ENCODE assay signal across 1 cellular context in the genomic region with DNA sequence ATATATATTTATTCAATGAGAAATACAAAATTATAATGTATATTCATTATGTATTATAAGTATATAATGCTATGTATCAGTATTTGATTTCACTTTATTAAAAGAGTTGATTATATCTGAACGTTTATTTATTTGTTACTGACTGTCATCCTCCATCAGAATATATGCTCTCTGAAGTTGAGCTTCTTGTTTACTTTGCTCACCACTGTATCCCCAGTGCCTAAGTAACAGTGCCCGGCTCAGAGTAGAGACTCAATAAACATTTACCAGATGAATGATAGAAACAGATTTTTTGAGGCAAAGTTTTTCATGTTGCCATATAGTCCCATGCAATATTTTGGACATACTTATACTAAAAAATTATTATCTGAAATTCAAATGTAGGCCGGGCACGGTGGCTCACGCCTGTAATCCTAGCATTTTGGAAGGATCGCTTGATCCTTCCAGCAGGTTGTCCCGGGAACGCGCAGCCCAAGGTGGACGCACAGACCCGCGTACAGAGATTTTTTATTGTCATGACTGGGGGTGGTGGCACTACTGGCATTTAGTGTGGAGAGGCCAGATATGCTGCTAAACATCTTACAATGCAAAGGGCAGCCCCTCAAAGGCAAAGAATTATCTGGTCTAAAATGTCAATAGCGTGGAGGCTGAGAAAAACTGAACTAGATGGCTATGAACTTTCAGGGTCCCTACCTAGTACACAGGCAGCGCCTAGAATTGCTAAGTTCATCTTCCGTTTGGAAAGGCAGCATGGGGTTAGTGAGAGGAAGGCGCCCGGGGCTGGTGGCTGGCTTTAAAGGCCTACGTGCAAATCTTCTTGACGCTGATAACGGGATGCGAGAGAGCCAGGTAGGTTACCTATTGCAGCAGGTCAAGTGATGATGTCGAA.
TF ChIP-seq lines count a peak whose summit lies in the region.

No MANE protein-coding gene starts in this region.

TF ChIP-seq in WTC11, 78 proteins besides CTCF, POLR2A, EP300 and RAD21 (continued from another document):
- TF ChIP-seq, protein P1, sequence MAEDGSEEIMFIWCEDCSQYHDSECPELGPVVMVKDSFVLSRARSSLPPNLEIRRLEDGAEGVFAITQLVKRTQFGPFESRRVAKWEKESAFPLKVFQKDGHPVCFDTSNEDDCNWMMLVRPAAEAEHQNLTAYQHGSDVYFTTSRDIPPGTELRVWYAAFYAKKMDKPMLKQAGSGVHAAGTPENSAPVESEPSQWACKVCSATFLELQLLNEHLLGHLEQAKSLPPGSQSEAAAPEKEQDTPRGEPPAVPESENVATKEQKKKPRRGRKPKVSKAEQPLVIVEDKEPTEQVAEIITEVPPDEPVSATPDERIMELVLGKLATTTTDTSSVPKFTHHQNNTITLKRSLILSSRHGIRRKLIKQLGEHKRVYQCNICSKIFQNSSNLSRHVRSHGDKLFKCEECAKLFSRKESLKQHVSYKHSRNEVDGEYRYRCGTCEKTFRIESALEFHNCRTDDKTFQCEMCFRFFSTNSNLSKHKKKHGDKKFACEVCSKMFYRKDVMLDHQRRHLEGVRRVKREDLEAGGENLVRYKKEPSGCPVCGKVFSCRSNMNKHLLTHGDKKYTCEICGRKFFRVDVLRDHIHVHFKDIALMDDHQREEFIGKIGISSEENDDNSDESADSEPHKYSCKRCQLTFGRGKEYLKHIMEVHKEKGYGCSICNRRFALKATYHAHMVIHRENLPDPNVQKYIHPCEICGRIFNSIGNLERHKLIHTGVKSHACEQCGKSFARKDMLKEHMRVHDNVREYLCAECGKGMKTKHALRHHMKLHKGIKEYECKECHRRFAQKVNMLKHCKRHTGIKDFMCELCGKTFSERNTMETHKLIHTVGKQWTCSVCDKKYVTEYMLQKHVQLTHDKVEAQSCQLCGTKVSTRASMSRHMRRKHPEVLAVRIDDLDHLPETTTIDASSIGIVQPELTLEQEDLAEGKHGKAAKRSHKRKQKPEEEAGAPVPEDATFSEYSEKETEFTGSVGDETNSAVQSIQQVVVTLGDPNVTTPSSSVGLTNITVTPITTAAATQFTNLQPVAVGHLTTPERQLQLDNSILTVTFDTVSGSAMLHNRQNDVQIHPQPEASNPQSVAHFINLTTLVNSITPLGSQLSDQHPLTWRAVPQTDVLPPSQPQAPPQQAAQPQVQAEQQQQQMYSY (CRISPR knock-in tag; IDR thresholded peaks at IDR 0.05), result no peak
- no peak for TF ChIP-seq PREB (CRISPR knock-in tag; IDR thresholded peaks at IDR 0.05; ENCODE audit: borderline replicate concordance)
- TF ChIP-seq, protein P2, sequence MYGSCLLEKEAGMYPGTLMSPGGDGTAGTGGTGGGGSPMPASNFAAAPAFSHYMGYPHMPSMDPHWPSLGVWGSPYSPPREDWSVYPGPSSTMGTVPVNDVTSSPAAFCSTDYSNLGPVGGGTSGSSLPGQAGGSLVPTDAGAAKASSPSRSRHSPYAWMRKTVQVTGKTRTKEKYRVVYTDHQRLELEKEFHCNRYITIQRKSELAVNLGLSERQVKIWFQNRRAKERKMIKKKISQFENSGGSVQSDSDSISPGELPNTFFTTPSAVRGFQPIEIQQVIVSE (CRISPR knock-in tag; IDR thresholded peaks at IDR 0.05; ENCODE audit: borderline replicate concordance), result no peak
- no peak for TF ChIP-seq ZNF423 (CRISPR knock-in tag; IDR thresholded peaks at IDR 0.05)
- TF ChIP-seq FOXJ3 (CRISPR knock-in tag; IDR thresholded peaks at IDR 0.05; ENCODE audit: borderline replicate concordance), result no peak
- no peak for TF ChIP-seq ZNF138 (CRISPR knock-in tag; conservative IDR thresholded peaks at IDR 0.05)
- TF ChIP-seq ERG (CRISPR knock-in tag; IDR thresholded peaks at IDR 0.05), result no peak
- TF ChIP-seq NFYB (CRISPR knock-in tag; conservative IDR thresholded peaks at IDR 0.05; ENCODE audit: low read depth), result no peak
- no peak for TF ChIP-seq GRHL2 (CRISPR knock-in tag; IDR thresholded peaks at IDR 0.05; ENCODE audit: insufficient replicate concordance, severe bottlenecking)
- TF ChIP-seq PRRX2 (CRISPR knock-in tag; IDR thresholded peaks at IDR 0.05), result no peak
- no peak for TF ChIP-seq TEAD1 (CRISPR knock-in tag; IDR thresholded peaks at IDR 0.05)
